12 cellular contexts compared by ENCODE assay signal in genomic region chr1:6330410-6330827, GRCh38.
DNase-seq lines count a peak whose midpoint lies in the region; ATAC-seq, FAIRE-seq and TF ChIP-seq lines count a peak whose summit lies in the region.
"Had no signal": no experiment of that assay in that cellular context is flagged by ENCODE, and none has a peak within 500 bp of the region (broad histone marks: within the 10 kb centered on the region; RNA-seq: fewer than 3 reads in every experiment).

No MANE protein-coding gene starts in this region.

- H3K79me2 ChIP-seq in GM23338 (replicated peaks; ENCODE audit: insufficient read depth) (no peaks in the 10 kb centered on the region; the same call in 1 of the 2 replicates), astrocyte (ENCODE audit: insufficient read depth, low read length) (no peaks in the 10 kb centered on the region)

- H3F3A ChIP-seq in GM23338 (replicated peaks; ENCODE audit: low read depth): 0 out of 2 replicates have a peak, but pooled peaks cover 6% of the 10 kb centered on the region

- H3K27me3 Mint-ChIP-seq in GM23338 (ENCODE audit: insufficient read depth, low read depth, poor library complexity) (peaks cover 4% of the 10 kb centered on the region), astrocyte (ENCODE audit: low read depth, unreplicated experiment) (no peaks in the 10 kb centered on the region)
- H3K27me3 Mint-ChIP-seq: activated CD4-positive, alpha-beta T cell treated with anti-CD3 and anti-CD28 coated beads, Interleukin-2, amount 10 ng/mL, durations not matched to agents 7 days and 5 days had no signal

- no peak overlapping the region for H3K4me3 Mint-ChIP-seq in GM23338
- H3K4me3 Mint-ChIP-seq in astrocyte (ENCODE audit: unreplicated experiment): no peak overlapping the region
- H3K4me3 Mint-ChIP-seq: activated CD4-positive, alpha-beta T cell treated with anti-CD3 and anti-CD28 coated beads, Interleukin-2, amount 10 ng/mL, durations not matched to agents 7 days and 5 days had no signal

- H3K36me3 Mint-ChIP-seq in GM23338 (ENCODE audit: low read depth) (peaks cover 24% of the 10 kb centered on the region), astrocyte (ENCODE audit: low read depth, unreplicated experiment) (peaks cover 11% of the 10 kb centered on the region)

- no peaks in the 10 kb centered on the region for H3K27me3 ChIP-seq in GM23338 (ENCODE audit: insufficient read depth)
- no peaks in the 10 kb centered on the region for H3K27me3 ChIP-seq in astrocyte (ENCODE audit: insufficient read depth, low read length)

- no peaks in the 10 kb centered on the region for H3K9me3 ChIP-seq in astrocyte (ENCODE audit: insufficient read depth, low read depth, low read length)

- H4K20me1 ChIP-seq in GM23338 (replicated peaks; ENCODE audit: insufficient read depth) (no peaks in the 10 kb centered on the region; the same call in none of the 2 replicates), astrocyte (ENCODE audit: insufficient read depth, low read length) (peaks cover 1% of the 10 kb centered on the region)

- H3K4me1 ChIP-seq in GM23338 (ENCODE audit: insufficient read depth) (peaks cover 3% of the 10 kb centered on the region), astrocyte (ENCODE audit: insufficient read depth, low read length) (peaks cover 21% of the 10 kb centered on the region)

- DNase-seq in GM23338 (ENCODE audit: low spot score) (no peak), astrocyte (ENCODE audit: low read depth) (peak; percentile 83), inferior parietal cortex (ENCODE audit: extremely low spot score) (peak; percentile 65), stromal cell of bone marrow (ENCODE audit: low read depth) (peak; percentile 65), DMS53 treated with DMSO at 0.1 percent for 48 hours (lab: John Stamatoyannopoulos, UW; ENCODE audit: unreplicated experiment) (no peak), MV-4-11 (lab: John Stamatoyannopoulos, UW) (no peak)
- DNase-seq: activated CD4-positive, alpha-beta T cell treated with anti-CD3 and anti-CD28 coated beads, Interleukin-2, amount 10 ng/mL, durations not matched to agents 7 days and 5 days; mammary epithelial cell; small intestine; stimulated activated CD8-positive, alpha-beta memory T cell treated with anti-CD3 and anti-CD28 coated beads, Interleukin-4, amount 100 ng/mL, for 48 hours had no signal

- H3K36me3 ChIP-seq in GM23338 (ENCODE audit: insufficient read depth) (no peaks in the 10 kb centered on the region; the same call in 1 of the 2 replicates), astrocyte (ENCODE audit: insufficient read depth, low read length) (no peaks in the 10 kb centered on the region)

- H3K27ac Mint-ChIP-seq in GM23338: no peak overlapping the region
- no peak overlapping the region for H3K27ac Mint-ChIP-seq in astrocyte (ENCODE audit: unreplicated experiment)
- H3K27ac Mint-ChIP-seq: activated CD4-positive, alpha-beta T cell treated with anti-CD3 and anti-CD28 coated beads, Interleukin-2, amount 10 ng/mL, durations not matched to agents 7 days and 5 days had no signal

- no peak for TF ChIP-seq CTCF in GM23338 (conservative IDR thresholded peaks at IDR 0.05; ENCODE audit: low read depth in 2 of 2)
- TF ChIP-seq CTCF in astrocyte (IDR thresholded peaks at IDR 0.05; ENCODE audit: insufficient read depth, low read depth, low read length): no peak

- H3K4me1 Mint-ChIP-seq in GM23338: peaks cover 2% of the 10 kb centered on the region
- no peaks in the 10 kb centered on the region for H3K4me1 Mint-ChIP-seq in astrocyte (ENCODE audit: low read depth, unreplicated experiment)
- H3K4me1 Mint-ChIP-seq: activated CD4-positive, alpha-beta T cell treated with anti-CD3 and anti-CD28 coated beads, Interleukin-2, amount 10 ng/mL, durations not matched to agents 7 days and 5 days had no signal

- no peaks in the 10 kb centered on the region for H3K9me2 ChIP-seq in GM23338 (ENCODE audit: insufficient read depth)

- H3K4me2 ChIP-seq in GM23338 (no peak overlapping the region), astrocyte (ENCODE audit: low read length) (peak overlapping the region; percentile 57)
- H3K4me2 ChIP-seq: KMS-11 had no signal

- no peak overlapping the region for H2AFZ ChIP-seq in GM23338
- H2AFZ ChIP-seq in astrocyte (ENCODE audit: low read depth, low read length): peak overlapping the region; percentile 48

- no peak for ATAC-seq in GM23338
- ATAC-seq in HG03175 (IDR thresholded peaks at IDR 0.05; ENCODE audit: unreplicated experiment): no peak

- peak overlapping the region; percentile 5 for H3K9ac ChIP-seq in astrocyte (ENCODE audit: low read length)
- H3K9ac ChIP-seq: KMS-11 had no signal

- FAIRE-seq in astrocyte (lab: Jason Lieb, UNC): no peak
- FAIRE-seq: small intestine had no signal

- 0 out of 2 replicates have a peak overlapping the region, but pooled peaks have one; percentile 39 for H3K27ac ChIP-seq in GM23338 (ENCODE audit: low read depth)
- H3K27ac ChIP-seq in astrocyte (ENCODE audit: low read depth, low read length): peak overlapping the region; percentile 27
- H3K27ac ChIP-seq: KMS-11 had no signal

- H3K4me3 ChIP-seq in GM23338: no peak overlapping the region
- no peak overlapping the region for H3K4me3 ChIP-seq in astrocyte (ENCODE audit: insufficient read depth, low read depth, low read length)

- H3K9me3 Mint-ChIP-seq in GM23338: no peaks in the 10 kb centered on the region
- no peaks in the 10 kb centered on the region for H3K9me3 Mint-ChIP-seq in astrocyte (ENCODE audit: unreplicated experiment)
- H3K9me3 Mint-ChIP-seq: activated CD4-positive, alpha-beta T cell treated with anti-CD3 and anti-CD28 coated beads, Interleukin-2, amount 10 ng/mL, durations not matched to agents 7 days and 5 days had no signal

TF ChIP-seq in GM23338, 12 proteins besides CTCF, POLR2A, EP300 and RAD21 (continues in another document):
- TF ChIP-seq EZH2 (IDR thresholded peaks at IDR 0.05; ENCODE audit: low read depth, unreplicated experiment) (no peak), ZNF331 (CRISPR knock-in tag; IDR thresholded peaks at IDR 0.05; ENCODE audit: low read depth) (no peak), STAT1 (IDR thresholded peaks at IDR 0.05; ENCODE audit: unreplicated experiment) (no peak), ZNF114 (CRISPR knock-in tag; IDR thresholded peaks at IDR 0.05) (no peak), ETS1 (IDR thresholded peaks at IDR 0.05) (no peak), EZH2phosphoT487 (IDR thresholded peaks at IDR 0.05; ENCODE audit: unreplicated experiment) (no peak), REST (IDR thresholded peaks at IDR 0.05; ENCODE audit: unreplicated experiment) (no peak), JUNB (IDR thresholded peaks at IDR 0.05; ENCODE audit: unreplicated experiment) (no peak), NANOG (IDR thresholded peaks at IDR 0.05; ENCODE audit: borderline replicate concordance) (no peak), CREB1 (CRISPR knock-in tag; IDR thresholded peaks at IDR 0.05; ENCODE audit: low read depth) (no peak)

Comparison
In these comparisons a context has a peak if more than half of its experiments do, and no peak if none do; other contexts are left out.
1. DNase-seq: peak in astrocyte (single experiment), inferior parietal cortex (single experiment) and stromal cell of bone marrow (single experiment); none in GM23338 (single experiment), DMS53 treated with DMSO at 0.1 percent for 48 hours (single experiment) and MV-4-11 (single experiment).